Comparison of ENCODE assay signal across 1 cellular context in the genomic region with DNA sequence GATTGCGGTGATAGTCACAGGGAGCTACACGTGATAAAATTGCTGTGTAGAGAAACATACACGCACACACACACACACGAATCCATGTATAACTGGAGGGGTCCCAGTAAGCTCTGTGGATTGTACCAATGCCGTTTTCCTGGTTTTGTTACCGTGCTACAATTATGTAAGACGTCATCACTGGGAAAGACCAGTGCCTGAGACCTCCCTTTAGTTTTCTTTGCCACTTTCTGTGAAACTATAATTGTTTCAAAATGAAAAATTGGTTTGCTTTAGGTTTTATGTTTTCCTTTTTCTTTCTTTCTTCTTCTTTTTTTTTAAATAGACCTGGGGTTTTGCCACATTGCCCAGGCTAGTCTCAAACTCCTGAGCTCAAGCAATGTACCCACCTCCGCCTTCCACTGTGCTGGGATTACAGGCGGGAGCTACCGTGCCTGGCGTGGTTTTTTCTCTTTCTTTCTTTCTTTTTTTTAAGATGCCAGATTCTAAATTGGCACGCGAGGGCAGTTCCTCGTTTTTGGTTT.
TF ChIP-seq lines count a peak whose summit lies in the region.

No MANE protein-coding gene starts in this region.

TF ChIP-seq in HEK293, 187 proteins besides CTCF, POLR2A, EP300 and RAD21:
- 0 out of 2 replicates have a peak, but pooled peaks have one; percentile 22 for TF ChIP-seq ZNF366 (tag by site-specific recombination; conservative IDR thresholded peaks at IDR 0.05)
- TF ChIP-seq ZNF426 (tag by site-specific recombination; IDR thresholded peaks at IDR 0.05) = no peak
- peak; percentile 88 for TF ChIP-seq ZBTB21 (tag by site-specific recombination; IDR thresholded peaks at IDR 0.05)
- no peak for TF ChIP-seq ZIC2 (tag by site-specific recombination; IDR thresholded peaks at IDR 0.05)
- TF ChIP-seq ZNF202 (tag by site-specific recombination; IDR thresholded peaks at IDR 0.05; ENCODE audit: borderline replicate concordance) = no peak
- no peak for TF ChIP-seq ZNF140 (tag by site-specific recombination; IDR thresholded peaks at IDR 0.05)
- TF ChIP-seq, protein P1, sequence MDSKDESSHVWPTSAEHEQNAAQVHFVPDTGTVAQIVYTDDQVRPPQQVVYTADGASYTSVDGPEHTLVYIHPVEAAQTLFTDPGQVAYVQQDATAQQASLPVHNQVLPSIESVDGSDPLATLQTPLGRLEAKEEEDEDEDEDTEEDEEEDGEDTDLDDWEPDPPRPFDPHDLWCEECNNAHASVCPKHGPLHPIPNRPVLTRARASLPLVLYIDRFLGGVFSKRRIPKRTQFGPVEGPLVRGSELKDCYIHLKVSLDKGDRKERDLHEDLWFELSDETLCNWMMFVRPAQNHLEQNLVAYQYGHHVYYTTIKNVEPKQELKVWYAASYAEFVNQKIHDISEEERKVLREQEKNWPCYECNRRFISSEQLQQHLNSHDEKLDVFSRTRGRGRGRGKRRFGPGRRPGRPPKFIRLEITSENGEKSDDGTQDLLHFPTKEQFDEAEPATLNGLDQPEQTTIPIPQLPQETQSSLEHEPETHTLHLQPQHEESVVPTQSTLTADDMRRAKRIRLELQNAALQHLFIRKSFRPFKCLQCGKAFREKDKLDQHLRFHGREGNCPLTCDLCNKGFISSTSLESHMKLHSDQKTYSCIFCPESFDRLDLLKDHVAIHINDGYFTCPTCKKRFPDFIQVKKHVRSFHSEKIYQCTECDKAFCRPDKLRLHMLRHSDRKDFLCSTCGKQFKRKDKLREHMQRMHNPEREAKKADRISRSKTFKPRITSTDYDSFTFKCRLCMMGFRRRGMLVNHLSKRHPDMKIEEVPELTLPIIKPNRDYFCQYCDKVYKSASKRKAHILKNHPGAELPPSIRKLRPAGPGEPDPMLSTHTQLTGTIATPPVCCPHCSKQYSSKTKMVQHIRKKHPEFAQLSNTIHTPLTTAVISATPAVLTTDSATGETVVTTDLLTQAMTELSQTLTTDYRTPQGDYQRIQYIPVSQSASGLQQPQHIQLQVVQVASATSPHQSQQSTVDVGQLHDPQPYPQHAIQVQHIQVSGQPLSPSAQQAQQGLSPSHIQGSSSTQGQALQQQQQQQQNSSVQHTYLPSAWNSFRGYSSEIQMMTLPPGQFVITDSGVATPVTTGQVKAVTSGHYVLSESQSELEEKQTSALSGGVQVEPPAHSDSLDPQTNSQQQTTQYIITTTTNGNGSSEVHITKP (tag by site-specific recombination; IDR thresholded peaks at IDR 0.05) = peak; percentile 95
- TF ChIP-seq SP7 (tag by site-specific recombination; IDR thresholded peaks at IDR 0.05) = no peak
- TF ChIP-seq ZNF2 (tag by site-specific recombination; IDR thresholded peaks at IDR 0.05) = no peak
- TF ChIP-seq ZNF555 (tag by site-specific recombination; conservative IDR thresholded peaks at IDR 0.05) = no peak
- TF ChIP-seq, protein P2, sequence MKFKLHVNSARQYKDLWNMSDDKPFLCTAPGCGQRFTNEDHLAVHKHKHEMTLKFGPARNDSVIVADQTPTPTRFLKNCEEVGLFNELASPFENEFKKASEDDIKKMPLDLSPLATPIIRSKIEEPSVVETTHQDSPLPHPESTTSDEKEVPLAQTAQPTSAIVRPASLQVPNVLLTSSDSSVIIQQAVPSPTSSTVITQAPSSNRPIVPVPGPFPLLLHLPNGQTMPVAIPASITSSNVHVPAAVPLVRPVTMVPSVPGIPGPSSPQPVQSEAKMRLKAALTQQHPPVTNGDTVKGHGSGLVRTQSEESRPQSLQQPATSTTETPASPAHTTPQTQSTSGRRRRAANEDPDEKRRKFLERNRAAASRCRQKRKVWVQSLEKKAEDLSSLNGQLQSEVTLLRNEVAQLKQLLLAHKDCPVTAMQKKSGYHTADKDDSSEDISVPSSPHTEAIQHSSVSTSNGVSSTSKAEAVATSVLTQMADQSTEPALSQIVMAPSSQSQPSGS (tag by site-specific recombination; IDR thresholded peaks at IDR 0.05; ENCODE audit: low read depth) = peak; percentile 74
- TF ChIP-seq ZNF510 (tag by site-specific recombination; IDR thresholded peaks at IDR 0.05; ENCODE audit: insufficient replicate concordance) = no peak
- TF ChIP-seq ZNF670 (tag by site-specific recombination; IDR thresholded peaks at IDR 0.05; ENCODE audit: low read depth) = no peak
- no peak for TF ChIP-seq ZNF10 (tag by site-specific recombination; IDR thresholded peaks at IDR 0.05)
- no peak for TF ChIP-seq ZNF404 (tag by site-specific recombination; IDR thresholded peaks at IDR 0.05)
- no peak for TF ChIP-seq KLF7 (tag by site-specific recombination; IDR thresholded peaks at IDR 0.05; ENCODE audit: borderline replicate concordance)
- TF ChIP-seq ZNF23 (tag by site-specific recombination; IDR thresholded peaks at IDR 0.05; ENCODE audit: borderline replicate concordance) = no peak
- TF ChIP-seq SCRT2 (tag by site-specific recombination; IDR thresholded peaks at IDR 0.05) = no peak
- TF ChIP-seq ZNF311 (tag by site-specific recombination; IDR thresholded peaks at IDR 0.05; ENCODE audit: borderline replicate concordance) = no peak
- no peak for TF ChIP-seq ZNF169 (tag by site-specific recombination; IDR thresholded peaks at IDR 0.05)
- TF ChIP-seq SALL2 (tag by site-specific recombination; IDR thresholded peaks at IDR 0.05; ENCODE audit: borderline replicate concordance) = no peak
- no peak for TF ChIP-seq ZNF280C (tag by site-specific recombination; IDR thresholded peaks at IDR 0.05)
- no peak for TF ChIP-seq ZSCAN23 (tag by site-specific recombination; IDR thresholded peaks at IDR 0.05)
- no peak for TF ChIP-seq ZNF837 (tag by site-specific recombination; IDR thresholded peaks at IDR 0.05)
- TF ChIP-seq ZEB2 (tag by site-specific recombination; IDR thresholded peaks at IDR 0.05) = no peak
- no peak for TF ChIP-seq ZNF184 (tag by site-specific recombination; IDR thresholded peaks at IDR 0.05)
- TF ChIP-seq ZNF792 (tag by site-specific recombination; IDR thresholded peaks at IDR 0.05) = no peak
- no peak for TF ChIP-seq ZNF248 (tag by site-specific recombination; IDR thresholded peaks at IDR 0.05)
- no peak for TF ChIP-seq ZNF324 (tag by site-specific recombination; IDR thresholded peaks at IDR 0.05)
- TF ChIP-seq ZNF133 (tag by site-specific recombination; IDR thresholded peaks at IDR 0.05) = no peak
- no peak for TF ChIP-seq AEBP2 (tag by site-specific recombination; IDR thresholded peaks at IDR 0.05; ENCODE audit: borderline replicate concordance)
- TF ChIP-seq ZNF518A (tag by site-specific recombination; conservative IDR thresholded peaks at IDR 0.05; ENCODE audit: low read depth) = no peak
- TF ChIP-seq ZNF529 (tag by site-specific recombination; IDR thresholded peaks at IDR 0.05; ENCODE audit: insufficient replicate concordance) = no peak
- peak; percentile 87 for TF ChIP-seq ZNF629 (tag by site-specific recombination; IDR thresholded peaks at IDR 0.05)
- TF ChIP-seq ZBTB20 (tag by site-specific recombination; IDR thresholded peaks at IDR 0.05) = peak; percentile 80
- no peak for TF ChIP-seq ZNF37A (tag by site-specific recombination; IDR thresholded peaks at IDR 0.05)
- TF ChIP-seq ZNF76 (tag by site-specific recombination; IDR thresholded peaks at IDR 0.05; ENCODE audit: borderline replicate concordance, low read depth) = no peak
- no peak for TF ChIP-seq ZFP37 (tag by site-specific recombination; IDR thresholded peaks at IDR 0.05)
- no peak for TF ChIP-seq ZNF302 (tag by site-specific recombination; IDR thresholded peaks at IDR 0.05; ENCODE audit: low read depth)
- TF ChIP-seq, protein P3, sequence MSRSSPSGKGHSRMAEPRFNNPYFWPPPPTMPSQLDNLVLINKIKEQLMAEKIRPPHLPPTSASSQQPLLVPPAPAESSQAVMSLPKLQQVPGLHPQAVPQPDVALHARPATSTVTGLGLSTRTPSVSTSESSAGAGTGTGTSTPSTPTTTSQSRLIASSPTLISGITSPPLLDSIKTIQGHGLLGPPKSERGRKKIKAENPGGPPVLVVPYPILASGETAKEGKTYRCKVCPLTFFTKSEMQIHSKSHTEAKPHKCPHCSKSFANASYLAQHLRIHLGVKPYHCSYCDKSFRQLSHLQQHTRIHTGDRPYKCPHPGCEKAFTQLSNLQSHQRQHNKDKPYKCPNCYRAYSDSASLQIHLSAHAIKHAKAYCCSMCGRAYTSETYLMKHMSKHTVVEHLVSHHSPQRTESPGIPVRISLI (tag by site-specific recombination; IDR thresholded peaks at IDR 0.05) = peak; percentile 94
- TF ChIP-seq ZBTB6 (tag by site-specific recombination; IDR thresholded peaks at IDR 0.05) = no peak
- no peak for TF ChIP-seq ZNF48 (tag by site-specific recombination; IDR thresholded peaks at IDR 0.05)
- peak; percentile 87 for TF ChIP-seq ZNF335 (tag by site-specific recombination; conservative IDR thresholded peaks at IDR 0.05)
TF ChIP-seq in HEK293: peak in this region for 8.
